ENCODE assay signal across 15 cellular contexts in genomic region chr16:57084996-57085395, GRCh38. TPM values are rescaled to one million over a fixed set of nuclear protein-coding genes. Genes with fewer than 3 reads are reported as not detected.
DNase-seq lines count a peak whose midpoint lies in the region; ATAC-seq and TF ChIP-seq lines count a peak whose summit lies in the region.
"Had no signal": no experiment of that assay in that cellular context is flagged by ENCODE, and none has a peak within 500 bp of the region (broad histone marks: within the 10 kb centered on the region; RNA-seq: fewer than 3 reads in every experiment).

No MANE protein-coding gene starts in this region.

- DNase-seq in CD14-positive monocyte (ENCODE audit: low spot score) (no peak), GM23338 (ENCODE audit: low spot score) (no peak), lower lobe of right lung (no peak), NCI-H524 (lab: John Stamatoyannopoulos, UW) (no peak)
- DNase-seq in stimulated activated CD4-positive, alpha-beta T cell treated with anti-CD3 and anti-CD28 coated beads, Interleukin-2, amount 100 ng/mL, for 48 hours = no peak
- DNase-seq in activated CD4-positive, alpha-beta T cell treated with anti-CD3 and anti-CD28 coated beads, Interleukin-2, amount 50 U/mL, for 48 hours = no peak
- DNase-seq: NCI-H748 treated with DMSO at 0.1 percent for 48 hours had no signal

- H3K36me3 Mint-ChIP-seq in CD14-positive monocyte = peaks cover 15 to 35% of the 10 kb centered on the region in 2 donors
- no peaks in the 10 kb centered on the region for H3K36me3 Mint-ChIP-seq in GM23338 (ENCODE audit: low read depth)
- H3K36me3 Mint-ChIP-seq: mesothelial cell of epicardium had no signal

- H3F3A ChIP-seq in GM23338 (replicated peaks; ENCODE audit: low read depth) (no peaks in the 10 kb centered on the region), OCI-LY1 (ENCODE audit: insufficient read depth, low read length) (no peaks in the 10 kb centered on the region)

- no peaks in the 10 kb centered on the region for H3K36me3 ChIP-seq in GM23338 (ENCODE audit: insufficient read depth)
- no peaks in the 10 kb centered on the region for H3K36me3 ChIP-seq in OCI-LY1 (ENCODE audit: insufficient read depth, low read length)
- peaks cover 12% of the 10 kb centered on the region for H3K36me3 ChIP-seq in lower lobe of right lung
- H3K36me3 ChIP-seq: prostate gland had no signal

- no peak overlapping the region; the same call in 1 of the 2 replicates for H3K9ac ChIP-seq in OCI-LY1 (ENCODE audit: low read length)

- TF ChIP-seq CTCF in CD14-positive monocyte (IDR thresholded peaks at IDR 0.05) (no peak), GM23338 (conservative IDR thresholded peaks at IDR 0.05; ENCODE audit: low read depth in 2 of 2) (no peak), OCI-LY1 (IDR thresholded peaks at IDR 0.05; ENCODE audit: low read length) (no peak), lower lobe of right lung (IDR thresholded peaks at IDR 0.05) (no peak)

- intact Hi-C loops in CD14-positive monocyte (cut with micrococcal nuclease) = loop anchor here (2.0 to 5.0 kb wide), 2 partner anchors 82 kb away; no protein-coding TSS in a partner anchor
- intact Hi-C loops in lower lobe of right lung (cut with DNase I) = loop anchor here (10.0 kb wide), 1 partner anchor 80 kb away; no protein-coding TSS in a partner anchor

- H3K4me3 Mint-ChIP-seq in CD14-positive monocyte (peak overlapping the region in 1 of 2 donors; percentile 55), GM23338 (no peak overlapping the region)
- H3K4me3 Mint-ChIP-seq: mesothelial cell of epicardium had no signal

- no peaks in the 10 kb centered on the region for H3K4me1 ChIP-seq in GM23338 (ENCODE audit: insufficient read depth)
- H3K4me1 ChIP-seq in OCI-LY1 (ENCODE audit: insufficient read depth, low read length, severe bottlenecking) = peaks cover 35% of the 10 kb centered on the region
- H3K4me1 ChIP-seq in lower lobe of right lung = peaks cover 12% of the 10 kb centered on the region
- H3K4me1 ChIP-seq: prostate gland had no signal

- H3K27me3 ChIP-seq in GM23338 (ENCODE audit: insufficient read depth) = no peaks in the 10 kb centered on the region
- no peaks in the 10 kb centered on the region for H3K27me3 ChIP-seq in OCI-LY1 (ENCODE audit: insufficient read depth, low read length)
- no peaks in the 10 kb centered on the region for H3K27me3 ChIP-seq in lower lobe of right lung (ENCODE audit: low read depth)
- H3K27me3 ChIP-seq: Peyer's patch, tibial nerve had no signal

- H3K4me3 ChIP-seq in GM23338 (no peak overlapping the region), OCI-LY1 (ENCODE audit: low read depth, low read length, poor library complexity, severe bottlenecking) (no peak overlapping the region), lower lobe of right lung (no peak overlapping the region)
- H3K4me3 ChIP-seq: coronary artery, Peyer's patch, prostate gland, SK-N-MC, tibial nerve had no signal

- no peak overlapping the region for H3K27ac ChIP-seq in GM23338 (ENCODE audit: low read depth)
- H3K27ac ChIP-seq in OCI-LY1 (ENCODE audit: low read depth, low read length, poor library complexity, severe bottlenecking) = peak overlapping the region; percentile 66
- peak overlapping the region; percentile 56 for H3K27ac ChIP-seq in lower lobe of right lung
- H3K27ac ChIP-seq: prostate gland, SK-N-MC had no signal

- peak overlapping the region; percentile 47; the same call in 1 of the 2 replicates for H2AFZ ChIP-seq in GM23338
- H2AFZ ChIP-seq in OCI-LY1 (ENCODE audit: low read length) = no peak overlapping the region

- H3K9me2 ChIP-seq in GM23338 (ENCODE audit: insufficient read depth) (no peaks in the 10 kb centered on the region), OCI-LY1 (ENCODE audit: low read depth, low read length) (no peaks in the 10 kb centered on the region)

- H3K4me1 Mint-ChIP-seq in CD14-positive monocyte = peaks cover 35% of the 10 kb centered on the region
- peaks cover 6% of the 10 kb centered on the region for H3K4me1 Mint-ChIP-seq in GM23338

- no peak overlapping the region for H3K4me2 ChIP-seq in GM23338
- no peak overlapping the region for H3K4me2 ChIP-seq in OCI-LY1 (ENCODE audit: low read length)

- H4K20me1 ChIP-seq in GM23338 (replicated peaks; ENCODE audit: insufficient read depth) = no peaks in the 10 kb centered on the region
- H4K20me1 ChIP-seq in OCI-LY1 (ENCODE audit: insufficient read depth, low read length) = no peaks in the 10 kb centered on the region

- H3K9me3 Mint-ChIP-seq in CD14-positive monocyte (no peaks in the 10 kb centered on the region), GM23338 (no peaks in the 10 kb centered on the region)
- H3K9me3 Mint-ChIP-seq: mesothelial cell of epicardium had no signal

- no peaks in the 10 kb centered on the region for H3K79me2 ChIP-seq in GM23338 (replicated peaks; ENCODE audit: insufficient read depth)
- H3K79me2 ChIP-seq in OCI-LY1 (ENCODE audit: insufficient read depth, low read length) = no peaks in the 10 kb centered on the region

- H3K9me3 ChIP-seq in OCI-LY1 (ENCODE audit: low read length) = no peaks in the 10 kb centered on the region
- H3K9me3 ChIP-seq in lower lobe of right lung = no peaks in the 10 kb centered on the region
- H3K9me3 ChIP-seq: Peyer's patch, prostate gland, tibial nerve had no signal

- H3K27ac Mint-ChIP-seq in CD14-positive monocyte = peak overlapping the region; percentile 73 to 94 (median 86)
- H3K27ac Mint-ChIP-seq in GM23338 = no peak overlapping the region; the same call in 1 of the 2 replicates
- H3K27ac Mint-ChIP-seq: mesothelial cell of epicardium had no signal

- ATAC-seq in GM23338 = no peak
- peak in 1 of 2 donors; percentile 13 for ATAC-seq in lower lobe of right lung
- no peak for ATAC-seq in GM21528 (IDR thresholded peaks at IDR 0.05; ENCODE audit: low FRiP score, unreplicated experiment)

- H3K27me3 Mint-ChIP-seq in CD14-positive monocyte (ENCODE audit: low read depth in 3 of 3) (peaks cover 0 to 2% (median 0%) of the 10 kb centered on the region in 3 donors), GM23338 (ENCODE audit: insufficient read depth, low read depth, poor library complexity) (peaks cover 2% of the 10 kb centered on the region)

TF ChIP-seq in GM23338, 12 proteins besides CTCF, POLR2A, EP300 and RAD21 (continues in another document):
- TF ChIP-seq, protein P1, sequence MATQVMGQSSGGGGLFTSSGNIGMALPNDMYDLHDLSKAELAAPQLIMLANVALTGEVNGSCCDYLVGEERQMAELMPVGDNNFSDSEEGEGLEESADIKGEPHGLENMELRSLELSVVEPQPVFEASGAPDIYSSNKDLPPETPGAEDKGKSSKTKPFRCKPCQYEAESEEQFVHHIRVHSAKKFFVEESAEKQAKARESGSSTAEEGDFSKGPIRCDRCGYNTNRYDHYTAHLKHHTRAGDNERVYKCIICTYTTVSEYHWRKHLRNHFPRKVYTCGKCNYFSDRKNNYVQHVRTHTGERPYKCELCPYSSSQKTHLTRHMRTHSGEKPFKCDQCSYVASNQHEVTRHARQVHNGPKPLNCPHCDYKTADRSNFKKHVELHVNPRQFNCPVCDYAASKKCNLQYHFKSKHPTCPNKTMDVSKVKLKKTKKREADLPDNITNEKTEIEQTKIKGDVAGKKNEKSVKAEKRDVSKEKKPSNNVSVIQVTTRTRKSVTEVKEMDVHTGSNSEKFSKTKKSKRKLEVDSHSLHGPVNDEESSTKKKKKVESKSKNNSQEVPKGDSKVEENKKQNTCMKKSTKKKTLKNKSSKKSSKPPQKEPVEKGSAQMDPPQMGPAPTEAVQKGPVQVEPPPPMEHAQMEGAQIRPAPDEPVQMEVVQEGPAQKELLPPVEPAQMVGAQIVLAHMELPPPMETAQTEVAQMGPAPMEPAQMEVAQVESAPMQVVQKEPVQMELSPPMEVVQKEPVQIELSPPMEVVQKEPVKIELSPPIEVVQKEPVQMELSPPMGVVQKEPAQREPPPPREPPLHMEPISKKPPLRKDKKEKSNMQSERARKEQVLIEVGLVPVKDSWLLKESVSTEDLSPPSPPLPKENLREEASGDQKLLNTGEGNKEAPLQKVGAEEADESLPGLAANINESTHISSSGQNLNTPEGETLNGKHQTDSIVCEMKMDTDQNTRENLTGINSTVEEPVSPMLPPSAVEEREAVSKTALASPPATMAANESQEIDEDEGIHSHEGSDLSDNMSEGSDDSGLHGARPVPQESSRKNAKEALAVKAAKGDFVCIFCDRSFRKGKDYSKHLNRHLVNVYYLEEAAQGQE (IDR thresholded peaks at IDR 0.05; ENCODE audit: unreplicated experiment) = no peak
- TF ChIP-seq ZNF331 (CRISPR knock-in tag; IDR thresholded peaks at IDR 0.05; ENCODE audit: low read depth) = no peak

RNA-seq across cellular contexts. Expression of gene CPNE2, which starts 7.4 kb away (rescaled TPM):
- polyA plus RNA-seq in CD14-positive monocyte (10 to 100 TPM; 18.3 to 23.9 TPM), GM23338 (2016; fragmentation: Nextera tagmentation; extraction: Ambion mirVana) (7.1 and 9.5 TPM in 2 replicates)
- 11.3 and 14.2 TPM in 2 replicates for total RNA-seq in GM23338 (2014; rRNA removed; shearing (Covaris generic))
- 55.3 TPM for total RNA-seq in lower lobe of right lung
